8 cellular contexts compared by ENCODE assay signal in genomic region chr9:17134396-17134842, GRCh38. TPM values are rescaled to one million over a fixed set of nuclear protein-coding genes. Genes with fewer than 3 reads are reported as not detected.
DNase-seq lines count a peak whose midpoint lies in the region; ATAC-seq and TF ChIP-seq lines count a peak whose summit lies in the region.

No MANE protein-coding gene starts in this region.

- peak overlapping the region; percentile 74 for H3K4me3 ChIP-seq in iPS-11a (ENCODE audit: low read depth, low read length)
- H3K4me3 ChIP-seq in spleen, result peak overlapping the region; percentile 60 to 89 (median 67)

- H3K27me3 ChIP-seq in spleen (replicated peaks in 1 of 7), result peaks cover 0 to 14% (median 0%) of the 10 kb centered on the region in 7 donors

- H3K4me1 Mint-ChIP-seq in activated T-cell treated with anti-CD3 and anti-CD28 coated beads, Interleukin-2, amount 50 U/mL, for 4 hours (ENCODE audit: low read depth), result peaks cover 7% of the 10 kb centered on the region
- peaks cover 3% of the 10 kb centered on the region for H3K4me1 Mint-ChIP-seq in activated T-helper 2 cell treated with anti-CD3 and anti-CD28 coated beads, Interferon-gamma antibody, Interleukin-2, Interleukin-4, amounts not matched to agents 10 μg/mL and 5 μg/mL and 100 μg/mL, durations not matched to agents 14 hours and 24 hours and 36 hours (ENCODE audit: low read depth)

- TF ChIP-seq POLR2A in spleen (IDR thresholded peaks at IDR 0.05), result no peak

- no peaks in the 10 kb centered on the region for H3K36me3 ChIP-seq in spleen

- no peaks in the 10 kb centered on the region for H3K9me3 ChIP-seq in spleen

- ATAC-seq in activated T-cell treated with anti-CD3 and anti-CD28 coated beads, Interleukin-2, amount 50 U/mL, for 4 hours, result no peak

- intact Hi-C loops in activated T-helper 2 cell treated with anti-CD3 and anti-CD28 coated beads, Interferon-gamma antibody, Interleukin-2, Interleukin-4, amounts not matched to agents 10 μg/mL and 5 μg/mL and 100 μg/mL, durations not matched to agents 14 hours and 24 hours and 36 hours (cut with micrococcal nuclease), result no loop called here
- intact Hi-C loops in spleen (cut with DNase I; ENCODE audit: low total_unique reads), result no loop called here

- no peak for TF ChIP-seq CTCF in spleen (IDR thresholded peaks at IDR 0.05 in 8 of 11, conservative IDR thresholded peaks at IDR 0.05 in 3 of 11)

- peak overlapping the region in 7 of 8 donors; percentile 10 to 90 (median 82) for H3K27ac ChIP-seq in spleen

- peaks cover 27% of the 10 kb centered on the region for H3K27me3 Mint-ChIP-seq in activated T-cell treated with anti-CD3 and anti-CD28 coated beads, Interleukin-2, amount 50 U/mL, for 4 hours (ENCODE audit: low read depth)
- H3K27me3 Mint-ChIP-seq in activated T-helper 2 cell treated with anti-CD3 and anti-CD28 coated beads, Interferon-gamma antibody, Interleukin-2, Interleukin-4, amounts not matched to agents 10 μg/mL and 5 μg/mL and 100 μg/mL, durations not matched to agents 14 hours and 24 hours and 36 hours (ENCODE audit: low read depth), result peaks cover 8% of the 10 kb centered on the region

- H3K27ac Mint-ChIP-seq in activated T-helper 2 cell treated with anti-CD3 and anti-CD28 coated beads, Interferon-gamma antibody, Interleukin-2, Interleukin-4, amounts not matched to agents 10 μg/mL and 5 μg/mL and 100 μg/mL, durations not matched to agents 14 hours and 24 hours and 36 hours, result peak overlapping the region; percentile 68

- WGBS in spleen, 5 donors, result 17 to 38% (median 29%) methylated on average over 9 of the region's 9 CpGs

- DNase-seq in activated T-cell treated with anti-CD3 and anti-CD28 coated beads, Interleukin-2, amount 50 U/mL, for 4 hours, result no peak
- DNase-seq in activated T-cell treated with anti-CD3 and anti-CD28 coated beads, Interleukin-2, amount 50 U/mL, for 48 hours, result no peak
- DNase-seq in activated T-helper 2 cell treated with anti-CD3 and anti-CD28 coated beads, Interferon-gamma antibody, Interleukin-2, Interleukin-4, amounts not matched to agents 10 μg/mL and 5 μg/mL and 100 μg/mL, durations not matched to agents 14 hours and 24 hours and 36 hours (ENCODE audit: low spot score), result no peak
- DNase-seq in spleen, result no peak
- DNase-seq in UCSD-AML1 (lab: John Stamatoyannopoulos, UW; ENCODE audit: unreplicated experiment), result no peak
- no peak for DNase-seq in activated gamma-delta T cell treated with Interleukin-2 at 50 U/mL for 16 hours
- no peak for DNase-seq in DMS153 treated with DMSO at 0.1 percent for 48 hours (lab: John Stamatoyannopoulos, UW; ENCODE audit: unreplicated experiment)

- H3K4me1 ChIP-seq in spleen, result peaks cover 3 to 41% (median 11%) of the 10 kb centered on the region in 6 donors

- peaks cover 7% of the 10 kb centered on the region for H3K9me3 Mint-ChIP-seq in activated T-cell treated with anti-CD3 and anti-CD28 coated beads, Interleukin-2, amount 50 U/mL, for 4 hours
- H3K9me3 Mint-ChIP-seq in activated T-helper 2 cell treated with anti-CD3 and anti-CD28 coated beads, Interferon-gamma antibody, Interleukin-2, Interleukin-4, amounts not matched to agents 10 μg/mL and 5 μg/mL and 100 μg/mL, durations not matched to agents 14 hours and 24 hours and 36 hours, result no peaks in the 10 kb centered on the region

- H3K36me3 Mint-ChIP-seq in activated T-cell treated with anti-CD3 and anti-CD28 coated beads, Interleukin-2, amount 50 U/mL, for 4 hours (ENCODE audit: insufficient read depth), result no peaks in the 10 kb centered on the region
- H3K36me3 Mint-ChIP-seq in activated T-helper 2 cell treated with anti-CD3 and anti-CD28 coated beads, Interferon-gamma antibody, Interleukin-2, Interleukin-4, amounts not matched to agents 10 μg/mL and 5 μg/mL and 100 μg/mL, durations not matched to agents 14 hours and 24 hours and 36 hours (ENCODE audit: low read depth), result no peaks in the 10 kb centered on the region

- peak overlapping the region; percentile 72 for H3K4me3 Mint-ChIP-seq in activated T-cell treated with anti-CD3 and anti-CD28 coated beads, Interleukin-2, amount 50 U/mL, for 4 hours
- peak overlapping the region; percentile 78 for H3K4me3 Mint-ChIP-seq in activated T-helper 2 cell treated with anti-CD3 and anti-CD28 coated beads, Interferon-gamma antibody, Interleukin-2, Interleukin-4, amounts not matched to agents 10 μg/mL and 5 μg/mL and 100 μg/mL, durations not matched to agents 14 hours and 24 hours and 36 hours (ENCODE audit: low read depth)

RNA-seq across cellular contexts. Expression of gene CNTLN, which starts 0.4 kb away (rescaled TPM):
- total RNA-seq in activated T-cell treated with anti-CD3 and anti-CD28 coated beads, Interleukin-2, amount 50 U/mL, for 4 hours, result 1 to 10 TPM in 1 of 3 donors, under 1 TPM in 2; 0.11 to 1.9 (median 0.33) TPM
- total RNA-seq in activated T-helper 2 cell treated with anti-CD3 and anti-CD28 coated beads, Interferon-gamma antibody, Interleukin-2, Interleukin-4, amounts not matched to agents 10 μg/mL and 5 μg/mL and 100 μg/mL, durations not matched to agents 14 hours and 24 hours and 36 hours, result 1.6 and 1.8 TPM in 2 replicates
- total RNA-seq in spleen, result 10 to 100 TPM in 4 of 7 donors, 1 to 10 TPM in 3; 8.7 to 26.2 (median 13.0) TPM
- 1 to 10 TPM; 1.1 to 2.3 (median 1.7) TPM for polyA plus RNA-seq in spleen
